2 cellular contexts compared by ENCODE assay signal in genomic region chr3:50212502-50212901, GRCh38.
TF ChIP-seq lines count a peak whose summit lies in the region.

No MANE protein-coding gene starts in this region.

TF ChIP-seq in A549, 52 proteins besides CTCF, POLR2A, EP300 and RAD21:
- no peak for TF ChIP-seq KDM5A (IDR thresholded peaks at IDR 0.05)

TF ChIP-seq in HCT116, 20 proteins besides CTCF, POLR2A, EP300 and RAD21:
- TF ChIP-seq YY1 (IDR thresholded peaks at IDR 0.05; ENCODE audit: extremely low read depth, insufficient replicate concordance, low read depth, low read length) (no peak), CEBPB (IDR thresholded peaks at IDR 0.05; ENCODE audit: low read depth) (no peak), CBX3 (IDR thresholded peaks at IDR 0.05; ENCODE audit: low read depth) (no peak), ZBTB33 (IDR thresholded peaks at IDR 0.05; ENCODE audit: extremely low read depth, insufficient replicate concordance, low read length) (no peak), EZH2phosphoT487 (IDR thresholded peaks at IDR 0.05; ENCODE audit: borderline replicate concordance) (no peak), EZH2 (IDR thresholded peaks at IDR 0.05) (no peak), SRF (IDR thresholded peaks at IDR 0.05; ENCODE audit: low read depth) (no peak), ZNF274 (IDR thresholded peaks at IDR 0.05; ENCODE audit: low read depth, low read length) (no peak), SIN3A (IDR thresholded peaks at IDR 0.05; ENCODE audit: low read depth) (no peak), ZFX (IDR thresholded peaks at IDR 0.05) (no peak), ELF1 (IDR thresholded peaks at IDR 0.05; ENCODE audit: borderline replicate concordance, low read depth) (no peak), TCF7L2 (IDR thresholded peaks at IDR 0.05; ENCODE audit: borderline replicate concordance, extremely low read depth, insufficient read depth, insufficient read length) (no peak), SP1 (IDR thresholded peaks at IDR 0.05; ENCODE audit: low read depth) (no peak), MAX (IDR thresholded peaks at IDR 0.05) (no peak), POLR2AphosphoS5 (IDR thresholded peaks at IDR 0.05; ENCODE audit: low read depth, low read length) (no peak)
- TF ChIP-seq, protein P1, sequence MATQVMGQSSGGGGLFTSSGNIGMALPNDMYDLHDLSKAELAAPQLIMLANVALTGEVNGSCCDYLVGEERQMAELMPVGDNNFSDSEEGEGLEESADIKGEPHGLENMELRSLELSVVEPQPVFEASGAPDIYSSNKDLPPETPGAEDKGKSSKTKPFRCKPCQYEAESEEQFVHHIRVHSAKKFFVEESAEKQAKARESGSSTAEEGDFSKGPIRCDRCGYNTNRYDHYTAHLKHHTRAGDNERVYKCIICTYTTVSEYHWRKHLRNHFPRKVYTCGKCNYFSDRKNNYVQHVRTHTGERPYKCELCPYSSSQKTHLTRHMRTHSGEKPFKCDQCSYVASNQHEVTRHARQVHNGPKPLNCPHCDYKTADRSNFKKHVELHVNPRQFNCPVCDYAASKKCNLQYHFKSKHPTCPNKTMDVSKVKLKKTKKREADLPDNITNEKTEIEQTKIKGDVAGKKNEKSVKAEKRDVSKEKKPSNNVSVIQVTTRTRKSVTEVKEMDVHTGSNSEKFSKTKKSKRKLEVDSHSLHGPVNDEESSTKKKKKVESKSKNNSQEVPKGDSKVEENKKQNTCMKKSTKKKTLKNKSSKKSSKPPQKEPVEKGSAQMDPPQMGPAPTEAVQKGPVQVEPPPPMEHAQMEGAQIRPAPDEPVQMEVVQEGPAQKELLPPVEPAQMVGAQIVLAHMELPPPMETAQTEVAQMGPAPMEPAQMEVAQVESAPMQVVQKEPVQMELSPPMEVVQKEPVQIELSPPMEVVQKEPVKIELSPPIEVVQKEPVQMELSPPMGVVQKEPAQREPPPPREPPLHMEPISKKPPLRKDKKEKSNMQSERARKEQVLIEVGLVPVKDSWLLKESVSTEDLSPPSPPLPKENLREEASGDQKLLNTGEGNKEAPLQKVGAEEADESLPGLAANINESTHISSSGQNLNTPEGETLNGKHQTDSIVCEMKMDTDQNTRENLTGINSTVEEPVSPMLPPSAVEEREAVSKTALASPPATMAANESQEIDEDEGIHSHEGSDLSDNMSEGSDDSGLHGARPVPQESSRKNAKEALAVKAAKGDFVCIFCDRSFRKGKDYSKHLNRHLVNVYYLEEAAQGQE (IDR thresholded peaks at IDR 0.05; ENCODE audit: low read depth) = no peak
